ENCODE assay signal across 8 cellular contexts in genomic region chr17:51120739-51121619, GRCh38. TPM values are rescaled to one million over a fixed set of nuclear protein-coding genes. Genes with fewer than 3 reads are reported as not detected.
DNase-seq lines count a peak whose midpoint lies in the region; ATAC-seq and TF ChIP-seq lines count a peak whose summit lies in the region.

Gene SPAG9 (minus strand): TSS chr17:51120868. CDS start chr17:51120656, 212 bp downstream.

- peak within 1 kb of the TSS; percentile 86 for H2AFZ ChIP-seq in parathyroid adenoma

- ATAC-seq in HG02642 (IDR thresholded peaks at IDR 0.05; ENCODE audit: poor library complexity, unreplicated experiment) (peak; percentile 75), Right ventricle myocardium superior (ENCODE audit: poor library complexity) (peak; percentile 89)

- H3K4me1 ChIP-seq in parathyroid adenoma (peaks cover 22% of the 10 kb centered on the region), tibial artery (peaks cover 0 to 41% (median 30%) of the 10 kb centered on the region in 4 donors)

- H3K27me3 ChIP-seq in parathyroid adenoma (ENCODE audit: control insufficient read depth, insufficient read depth, low read length) = no peaks in the 10 kb centered on the region
- H3K27me3 ChIP-seq in tibial artery = no peaks in the 10 kb centered on the region

- H3K9me3 ChIP-seq in parathyroid adenoma (ENCODE audit: control insufficient read depth, low read length) = no peaks in the 10 kb centered on the region
- H3K9me3 ChIP-seq in tibial artery = no peaks in the 10 kb centered on the region

- H3K36me3 ChIP-seq in parathyroid adenoma (ENCODE audit: control insufficient read depth, insufficient read depth, low read length) = no peaks in the 10 kb centered on the region
- no peaks in the 10 kb centered on the region for H3K36me3 ChIP-seq in tibial artery

- TF ChIP-seq CTCF in GM10266 (IDR thresholded peaks at IDR 0.05; ENCODE audit: control insufficient read depth, insufficient read depth, low read depth, missing control alignments) = no peak
- TF ChIP-seq CTCF in parathyroid adenoma (IDR thresholded peaks at IDR 0.05) = no peak
- TF ChIP-seq CTCF in tibial artery (IDR thresholded peaks at IDR 0.05) = no peak

- H3K27ac ChIP-seq in parathyroid adenoma (peak within 1 kb of the TSS; percentile 98), tibial artery (peak within 1 kb of the TSS; percentile 97 to 99)

- DNase-seq in GM10266 (ENCODE audit: extremely low spot score) (peak; percentile 99), NCI-H128 (lab: John Stamatoyannopoulos, UW; ENCODE audit: unreplicated experiment) (peak; percentile 83), SW 1271 (lab: John Stamatoyannopoulos, UW) (peak; percentile 79 to 92), Right ventricle myocardium superior (peak; percentile 98), tibial artery (peak; percentile 97 to 99)
- DNase-seq in activated naive CD8-positive, alpha-beta T cell treated with anti-CD3 and anti-CD28 coated beads, Interleukin-2, amount 50 U/mL, for 16 hours (ENCODE audit: low read depth, low spot score) = peak; percentile 62

- H3K9ac ChIP-seq in parathyroid adenoma = peak within 1 kb of the TSS; percentile 91

- H3K4me3 ChIP-seq in parathyroid adenoma (ENCODE audit: low read depth, low read length) (peak within 1 kb of the TSS; percentile 89), tibial artery (peak within 1 kb of the TSS; percentile 86 to 98)

- peak within 1 kb of the TSS; percentile 97 for H3K4me2 ChIP-seq in parathyroid adenoma (ENCODE audit: low read length)

- peaks cover 15% of the 10 kb centered on the region for H3K79me2 ChIP-seq in parathyroid adenoma

- intact Hi-C loops in Right ventricle myocardium superior (cut with DNase I) = no loop called here
- intact Hi-C loops in tibial artery (cut with DNase I; ENCODE audit: low total_unique reads) = loop anchor here (2.0 to 5.0 kb wide), 2 partner anchors 32 to 46 kb away; partner anchors contain the start of genes NME1 and NME2

RNA-seq across cellular contexts. Expression of gene SPAG9, which starts in this region (rescaled TPM):
- total RNA-seq in Right ventricle myocardium superior = 42.0 TPM

Comparison
In these comparisons a context has a peak if more than half of its experiments do, and no peak if none do; other contexts are left out.
1. Peak in every context shown above with its lines: DNase-seq, ATAC-seq, H3K4me3 ChIP-seq and H3K27ac ChIP-seq.